In the genomic region with DNA sequence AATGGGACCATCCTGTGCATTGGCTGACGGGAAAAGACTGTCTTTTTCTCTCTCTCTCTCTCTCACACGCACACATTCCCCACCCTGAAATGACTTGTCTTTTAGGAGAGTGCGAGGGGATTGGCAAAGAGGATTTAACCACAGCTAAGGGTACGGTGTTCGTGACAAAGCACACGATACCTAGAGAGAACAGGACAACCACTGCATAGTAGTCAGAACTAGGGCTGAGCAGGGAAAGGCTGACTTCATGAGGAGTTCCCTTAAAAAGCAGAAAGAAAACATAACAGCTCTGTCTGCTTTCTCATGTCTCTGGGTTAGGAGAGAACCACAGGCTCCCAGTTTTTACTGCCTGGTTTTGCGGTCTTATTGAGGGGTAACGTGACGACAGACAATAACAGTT, we compare ENCODE assay signal across 24 cellular contexts.
DNase-seq lines count a peak whose midpoint lies in the region; ATAC-seq, FAIRE-seq and TF ChIP-seq lines count a peak whose summit lies in the region.
"Had no signal": no experiment of that assay in that cellular context is flagged by ENCODE, and none has a peak within 500 bp of the region (broad histone marks: within the 10 kb centered on the region; RNA-seq: fewer than 3 reads in every experiment).

No MANE protein-coding gene starts in this region.

- TF ChIP-seq CTCF in IMR-90 (conservative IDR thresholded peaks at IDR 0.05; ENCODE audit: low read depth, low read length) (no peak), fibroblast of villous mesenchyme (IDR thresholded peaks at IDR 0.05; ENCODE audit: insufficient read depth, low read depth, low read length) (no peak), Calu3 (IDR thresholded peaks at IDR 0.05; ENCODE audit: unreplicated experiment) (no peak)

- H3K27me3 ChIP-seq in IMR-90 (ENCODE audit: control insufficient read depth, insufficient read depth, low read length): no peaks in the 10 kb centered on the region

- no peak overlapping the region for H3K56ac ChIP-seq in IMR-90 (ENCODE audit: extremely low read depth, insufficient read depth, low read length)

- H3K18ac ChIP-seq in IMR-90 (ENCODE audit: low read depth, low read length): no peak overlapping the region

- H2AK9ac ChIP-seq in IMR-90 (replicated peaks; ENCODE audit: low read depth, low read length, poor library complexity): no peak overlapping the region

- no peak overlapping the region for H3K27ac Mint-ChIP-seq in Calu3 (ENCODE audit: unreplicated experiment)
- H3K27ac Mint-ChIP-seq: CD8-positive, alpha-beta memory T cell had no signal

- no peak overlapping the region for H3K23ac ChIP-seq in IMR-90 (ENCODE audit: low read depth, low read length)

- H3K4ac ChIP-seq in IMR-90 (ENCODE audit: low read depth, low read length): 0 out of 2 replicates have a peak overlapping the region, but pooled peaks have one; percentile 42

- no peak overlapping the region; the same call in 1 of the 2 replicates for H3K14ac ChIP-seq in IMR-90 (replicated peaks; ENCODE audit: low read depth, low read length)

- no peak overlapping the region for H2BK20ac ChIP-seq in IMR-90 (ENCODE audit: low read depth, low read length)

- H3K9me1 ChIP-seq in IMR-90 (ENCODE audit: insufficient read depth, low read length): no peaks in the 10 kb centered on the region

- H3K4me3 ChIP-seq in IMR-90 (ENCODE audit: insufficient read depth, low read depth, low read length) (no peak overlapping the region), fibroblast of villous mesenchyme (ENCODE audit: low read depth, low read length) (no peak overlapping the region)
- H3K4me3 ChIP-seq: SJCRH30 had no signal

- no peaks in the 10 kb centered on the region for H3K9me3 Mint-ChIP-seq in Calu3 (ENCODE audit: low read depth, unreplicated experiment)

- CTCF ChIA-PET in IMR-90 (lab: Yijun Ruan, JAX) (interaction anchor here (0.6 kb wide), 1 partner anchor 1702 kb away, joined by 3 read pairs; no protein-coding TSS in a partner anchor), Calu3 (lab: Charles Lee) (no interaction called here)

- H3K36me3 Mint-ChIP-seq in Calu3 (ENCODE audit: insufficient read depth, unreplicated experiment): no peaks in the 10 kb centered on the region
- H3K36me3 Mint-ChIP-seq: CD8-positive, alpha-beta memory T cell had no signal

- no peaks in the 10 kb centered on the region for H3K9me3 ChIP-seq in IMR-90 (ENCODE audit: control insufficient read depth, insufficient read depth, low read length)
- H3K9me3 ChIP-seq: SJCRH30 had no signal

- H4K5ac ChIP-seq in IMR-90 (ENCODE audit: low read depth, low read length): no peak overlapping the region

- H3K4me2 ChIP-seq in IMR-90 (ENCODE audit: low read depth, low read length): no peak overlapping the region
- H3K4me2 ChIP-seq: KMS-11 had no signal

- no peak for TF ChIP-seq POLR2A in IMR-90 (IDR thresholded peaks at IDR 0.05; ENCODE audit: low read depth, low read length)

- no peak overlapping the region; the same call in 1 of the 2 replicates for H2AK5ac ChIP-seq in IMR-90 (ENCODE audit: low read depth, low read length)

- ATAC-seq in IMR-90 (ENCODE audit: low read depth) (no peak), HG03175 (IDR thresholded peaks at IDR 0.05; ENCODE audit: unreplicated experiment) (no peak)
- ATAC-seq: Panc1 had no signal

- no peaks in the 10 kb centered on the region for H3K27me3 Mint-ChIP-seq in Calu3 (ENCODE audit: unreplicated experiment)
- H3K27me3 Mint-ChIP-seq: CD8-positive, alpha-beta memory T cell had no signal

- H2BK120ac ChIP-seq in IMR-90 (ENCODE audit: low read depth, low read length): no peak overlapping the region

- in situ Hi-C loops in IMR-90 (cut with MboI; ENCODE audit: low sequenced_read_pairs): no loop called here

- POLR2A ChIA-PET in IMR-90 (lab: Charles Lee; ENCODE audit: unreplicated experiment): no interaction called here

- WGBS in IMR-90 (ENCODE audit: extremely low coverage in 2 of 2, insufficient read length in 1 of 2), 2 experiments: 83% methylated on average over 4 of the region's 9 CpGs; no CpG with 5 or more reads in 1 of the 2 experiments

- no peak overlapping the region for H3K27ac ChIP-seq in IMR-90 (ENCODE audit: insufficient read depth, low read length)
- H3K27ac ChIP-seq: HL-60, KMS-11, SJCRH30 had no signal

- no peak overlapping the region for H3K9ac ChIP-seq in IMR-90 (ENCODE audit: low read depth, low read length)
- H3K9ac ChIP-seq: KMS-11 had no signal

- H4K91ac ChIP-seq in IMR-90 (ENCODE audit: insufficient read depth, low read depth, low read length): no peak overlapping the region; the same call in 1 of the 2 replicates

- no peak overlapping the region for H2BK15ac ChIP-seq in IMR-90 (ENCODE audit: low read depth, low read length)

- no peaks in the 10 kb centered on the region for H3K79me1 ChIP-seq in IMR-90 (ENCODE audit: low read depth in 1 of 2, low read length in 2 of 2)

- intact Hi-C loops in IMR-90 (cut with micrococcal nuclease): no loop called here
- intact Hi-C loops in Calu3 (cut with micrococcal nuclease; ENCODE audit: unreplicated experiment): no loop called here

- peak; percentile 50 for FAIRE-seq in urothelium cell line (lab: Jason Lieb, UNC)
- FAIRE-seq: D721Med, GM12891 had no signal

- no TSS peak for BruUV-seq in IMR-90 (replicated peaks; lab: Mats Ljungman, UMichigan)
- no TSS peak for BruUV-seq in Calu3 (replicated peaks; lab: Mats Ljungman, UMichigan)

- no peaks in the 10 kb centered on the region for H3K36me3 ChIP-seq in IMR-90 (ENCODE audit: control insufficient read depth, insufficient read depth, low read length)
- H3K36me3 ChIP-seq: SJCRH30 had no signal

- H4K20me1 ChIP-seq in IMR-90 (ENCODE audit: insufficient read depth, low read length): no peaks in the 10 kb centered on the region

- no peaks in the 10 kb centered on the region for H3K4me1 ChIP-seq in IMR-90 (ENCODE audit: control insufficient read depth, insufficient read depth, low read length)
- H3K4me1 ChIP-seq: SJCRH30 had no signal

- H2BK5ac ChIP-seq in IMR-90 (ENCODE audit: low read depth, low read length, poor library complexity, severe bottlenecking): no peak overlapping the region

- H4K8ac ChIP-seq in IMR-90 (ENCODE audit: low read depth in 2 of 2, low read length in 2 of 2): no peak overlapping the region

- H3K4me1 Mint-ChIP-seq in Calu3 (ENCODE audit: low read depth, unreplicated experiment): no peaks in the 10 kb centered on the region
- H3K4me1 Mint-ChIP-seq: CD8-positive, alpha-beta memory T cell had no signal

- H3K4me3 Mint-ChIP-seq in Calu3 (ENCODE audit: low read depth, unreplicated experiment): no peak overlapping the region
- H3K4me3 Mint-ChIP-seq: CD8-positive, alpha-beta memory T cell had no signal

- DNase-seq in ELF-1 (ENCODE audit: low read depth, low spot score) (peak; percentile 1), IMR-90 (no peak), fibroblast of villous mesenchyme (ENCODE audit: low read depth) (peak; percentile 81), urothelium cell line (ENCODE audit: low spot score) (no peak), NCI-H774 (lab: John Stamatoyannopoulos, UW) (no peak), Calu3 (no peak), dermis blood vessel endothelial cell (no peak)
- DNase-seq: AML-193; C1 segment of cervical spinal cord; CD8-positive, alpha-beta memory T cell; DMS53; NCI-H1092 treated with DMSO at 0.1 percent for 48 hours; NCI-H1436 treated with DMSO at 0.1 percent for 48 hours; NCI-H1930; NCI-H510A; NK-92 treated with Interleukin-12 subunit alpha and Interleukin-12 subunit beta, amount 100 ng/mL, for 24 hours; SJCRH30; T-helper 1 cell had no signal

- dilution Hi-C loops in IMR-90 (cut with HindIII; ENCODE audit: low sequenced_read_pairs, unreplicated experiment): no loop called here

- no peak for TF ChIP-seq RAD21 in IMR-90 (IDR thresholded peaks at IDR 0.05; ENCODE audit: low read length)

- peak overlapping the region; percentile 48 for H2AFZ ChIP-seq in IMR-90 (replicated peaks; ENCODE audit: low read length, poor library complexity)

TF ChIP-seq in IMR-90, 13 proteins besides CTCF, POLR2A, EP300 and RAD21:
- TF ChIP-seq FOS (IDR thresholded peaks at IDR 0.05; ENCODE audit: low read depth, low read length) (no peak), MAZ (IDR thresholded peaks at IDR 0.05; ENCODE audit: borderline replicate concordance, low read depth, low read length) (no peak), RFX5 (IDR thresholded peaks at IDR 0.05; ENCODE audit: low read depth, low read length) (no peak), BHLHE40 (IDR thresholded peaks at IDR 0.05; ENCODE audit: low read depth, low read length) (no peak), MAFK (IDR thresholded peaks at IDR 0.05; ENCODE audit: low read depth, low read length) (no peak), CEBPB (IDR thresholded peaks at IDR 0.05; ENCODE audit: low read depth, low read length) (no peak), CHD1 (IDR thresholded peaks at IDR 0.05; ENCODE audit: low read depth, low read length) (no peak), RCOR1 (IDR thresholded peaks at IDR 0.05; ENCODE audit: insufficient replicate concordance, low read length) (no peak), SMC3 (IDR thresholded peaks at IDR 0.05; ENCODE audit: low read depth, low read length) (no peak)
- TF ChIP-seq, protein P1, sequence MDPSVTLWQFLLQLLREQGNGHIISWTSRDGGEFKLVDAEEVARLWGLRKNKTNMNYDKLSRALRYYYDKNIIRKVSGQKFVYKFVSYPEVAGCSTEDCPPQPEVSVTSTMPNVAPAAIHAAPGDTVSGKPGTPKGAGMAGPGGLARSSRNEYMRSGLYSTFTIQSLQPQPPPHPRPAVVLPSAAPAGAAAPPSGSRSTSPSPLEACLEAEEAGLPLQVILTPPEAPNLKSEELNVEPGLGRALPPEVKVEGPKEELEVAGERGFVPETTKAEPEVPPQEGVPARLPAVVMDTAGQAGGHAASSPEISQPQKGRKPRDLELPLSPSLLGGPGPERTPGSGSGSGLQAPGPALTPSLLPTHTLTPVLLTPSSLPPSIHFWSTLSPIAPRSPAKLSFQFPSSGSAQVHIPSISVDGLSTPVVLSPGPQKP (IDR thresholded peaks at IDR 0.05; ENCODE audit: borderline replicate concordance, low read depth, low read length): no peak
- TF ChIP-seq, protein P2, sequence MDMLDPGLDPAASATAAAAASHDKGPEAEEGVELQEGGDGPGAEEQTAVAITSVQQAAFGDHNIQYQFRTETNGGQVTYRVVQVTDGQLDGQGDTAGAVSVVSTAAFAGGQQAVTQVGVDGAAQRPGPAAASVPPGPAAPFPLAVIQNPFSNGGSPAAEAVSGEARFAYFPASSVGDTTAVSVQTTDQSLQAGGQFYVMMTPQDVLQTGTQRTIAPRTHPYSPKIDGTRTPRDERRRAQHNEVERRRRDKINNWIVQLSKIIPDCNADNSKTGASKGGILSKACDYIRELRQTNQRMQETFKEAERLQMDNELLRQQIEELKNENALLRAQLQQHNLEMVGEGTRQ (IDR thresholded peaks at IDR 0.05; ENCODE audit: low read depth, low read length): no peak

Comparison
In these comparisons a context has a peak if more than half of its experiments do, and no peak if none do; other contexts are left out.
1. DNase-seq: peak in ELF-1 (single experiment) and fibroblast of villous mesenchyme (single experiment); none in IMR-90 (single experiment), urothelium cell line (single experiment), NCI-H774 (single experiment), Calu3 (single experiment) and dermis blood vessel endothelial cell (single experiment).